8 cellular contexts compared by ENCODE assay signal in genomic region chr11:27718853-27719574, GRCh38. TPM values are rescaled to one million over a fixed set of nuclear protein-coding genes. Genes with fewer than 3 reads are reported as not detected.
DNase-seq lines count a peak whose midpoint lies in the region; ATAC-seq and TF ChIP-seq lines count a peak whose summit lies in the region.

No MANE protein-coding gene starts in this region.

- H3K4me3 ChIP-seq in H7 (ENCODE audit: insufficient read depth, low read depth, low read length) = peak overlapping the region; percentile 73
- peak overlapping the region; percentile 77 to 90 for H3K4me3 ChIP-seq in SK-N-SH (ENCODE audit: low read depth in 2 of 2, low read length in 1 of 2)
- peak overlapping the region; percentile 37 for H3K4me3 ChIP-seq in cardiac muscle cell
- H3K4me3 ChIP-seq in skeletal muscle cell (ENCODE audit: low read depth, low read length) = peak overlapping the region; percentile 78

- no peak overlapping the region for H3K27ac Mint-ChIP-seq in natural killer cell treated with Interleukin-12 subunit alpha and Interleukin-12 subunit beta and Interleukin-15 and Interleukin-18, amount 100 ng/mL, for 72 hours

- peaks cover 23% of the 10 kb centered on the region for H3K36me3 Mint-ChIP-seq in natural killer cell treated with Interleukin-12 subunit alpha and Interleukin-12 subunit beta and Interleukin-15 and Interleukin-18, amount 100 ng/mL, for 72 hours

- peaks cover 33 to 48% of the 10 kb centered on the region in 2 donors for H3K27me3 Mint-ChIP-seq in natural killer cell treated with Interleukin-12 subunit alpha and Interleukin-12 subunit beta and Interleukin-15 and Interleukin-18, amount 100 ng/mL, for 72 hours

- TF ChIP-seq EP300 in SK-N-SH (IDR thresholded peaks at IDR 0.05; ENCODE audit: borderline replicate concordance in 1 of 2, low read depth in 1 of 2, low read length in 1 of 2) = no peak

- H3K9me3 ChIP-seq in SK-N-SH (no peaks in the 10 kb centered on the region), cardiac muscle cell (ENCODE audit: low read depth) (no peaks in the 10 kb centered on the region)

- no peaks in the 10 kb centered on the region for H3K79me2 ChIP-seq in SK-N-SH (ENCODE audit: insufficient read depth)

- H3K36me3 ChIP-seq in H7 (replicated peaks; ENCODE audit: control insufficient read depth, insufficient read depth, low read length) (no peaks in the 10 kb centered on the region), SK-N-SH (replicated peaks in 1 of 2; ENCODE audit: control insufficient read depth in 1 of 2, insufficient read depth in 2 of 2, low read length in 1 of 2) (no peaks in the 10 kb centered on the region), cardiac muscle cell (no peaks in the 10 kb centered on the region)

- H3K4me1 Mint-ChIP-seq in natural killer cell treated with Interleukin-12 subunit alpha and Interleukin-12 subunit beta and Interleukin-15 and Interleukin-18, amount 100 ng/mL, for 72 hours (ENCODE audit: low read depth in 2 of 2) = peaks cover 0 to 4% of the 10 kb centered on the region in 2 donors

- H2AFZ ChIP-seq in SK-N-SH (ENCODE audit: low read depth) = peak overlapping the region; percentile 94

- no peak for TF ChIP-seq RAD21 in SK-N-SH (IDR thresholded peaks at IDR 0.05; ENCODE audit: low read length)

- no peak overlapping the region for H3K4me3 Mint-ChIP-seq in natural killer cell treated with Interleukin-12 subunit alpha and Interleukin-12 subunit beta and Interleukin-15 and Interleukin-18, amount 100 ng/mL, for 72 hours

- H3F3A ChIP-seq in SK-N-SH (replicated peaks; ENCODE audit: insufficient read depth) = peaks cover 14% of the 10 kb centered on the region

- peaks cover 11% of the 10 kb centered on the region for H3K9me3 Mint-ChIP-seq in natural killer cell treated with Interleukin-12 subunit alpha and Interleukin-12 subunit beta and Interleukin-15 and Interleukin-18, amount 100 ng/mL, for 72 hours

- POLR2A ChIA-PET in SK-N-SH (lab: Yijun Ruan, JAX) = interaction anchor here (0.6 to 1.5 kb wide), 5 partner anchors 13 to 811 kb away, joined by 3 to 5 read pairs (median 4); partner anchors contain the start of genes KIF18A and METTL15

- H3K27me3 ChIP-seq in H7 (ENCODE audit: control insufficient read depth, insufficient read depth, low read length) (peaks cover 41% of the 10 kb centered on the region), SK-N-SH (ENCODE audit: insufficient read depth) (peaks cover 9% of the 10 kb centered on the region; the same call in 1 of the 2 replicates), cardiac muscle cell (peaks cover 100% of the 10 kb centered on the region)

- no peaks in the 10 kb centered on the region for H3K9me2 ChIP-seq in SK-N-SH

- H3K9ac ChIP-seq in SK-N-SH = peak overlapping the region; percentile 91

- H3K27ac ChIP-seq in SK-N-SH (ENCODE audit: low read depth in 2 of 2, low read length in 1 of 2) (peak overlapping the region; percentile 70 to 93), cardiac muscle cell (no peak overlapping the region)

- ATAC-seq in GM18498 (IDR thresholded peaks at IDR 0.05; ENCODE audit: unreplicated experiment) (no peak), HG03108 (IDR thresholded peaks at IDR 0.05; ENCODE audit: unreplicated experiment) (no peak)
- ATAC-seq in natural killer cell treated with Interleukin-12 subunit alpha and Interleukin-12 subunit beta and Interleukin-15 and Interleukin-18, amount 100 ng/mL, for 72 hours = no peak

- H3K4me1 ChIP-seq in SK-N-SH (ENCODE audit: control insufficient read depth in 1 of 2, insufficient read depth in 2 of 2, low read depth in 1 of 2, low read length in 1 of 2) = peaks cover 5 to 21% of the 10 kb centered on the region in 2 experiments; a peak in 3 of 4 replicates
- peaks cover 4% of the 10 kb centered on the region for H3K4me1 ChIP-seq in cardiac muscle cell (ENCODE audit: low read depth)

- DNase-seq in H7 (peak; percentile 80), SK-N-SH (peak; percentile 79), cardiac muscle cell (ENCODE audit: low read depth in 1 of 2, low spot score in 1 of 2) (peak; percentile 63 to 87), skeletal muscle cell (ENCODE audit: low read depth) (no peak), NOMO-1 treated with dmso at 0.1 percent for 144 hours (lab: John Stamatoyannopoulos, UW; ENCODE audit: unreplicated experiment) (no peak)
- DNase-seq in natural killer cell treated with Interleukin-12 subunit alpha and Interleukin-12 subunit beta and Interleukin-15 and Interleukin-18, amount 100 ng/mL, for 72 hours (ENCODE audit: low spot score) = no peak

- no peaks in the 10 kb centered on the region for H4K20me1 ChIP-seq in SK-N-SH (ENCODE audit: insufficient read depth)

- TF ChIP-seq CTCF in SK-N-SH (IDR thresholded peaks at IDR 0.05) = no peak
- no peak for TF ChIP-seq CTCF in cardiac muscle cell (IDR thresholded peaks at IDR 0.05; ENCODE audit: low read depth, low read length)

- CTCF ChIA-PET in SK-N-SH (lab: Yijun Ruan, JAX) = interaction anchor here (0.6 to 14.0 kb wide), 9 partner anchors 9 to 811 kb away, joined by 3 to 243 read pairs (median 3); partner anchors contain the start of genes BDNF, KIF18A and METTL15

- WGBS in SK-N-SH (ENCODE audit: low lambda C conversion rate) = 1% methylated on average over 28 of the region's 57 CpGs

- peak overlapping the region; percentile 91 for H3K4me2 ChIP-seq in SK-N-SH

TF ChIP-seq in SK-N-SH, 30 proteins besides CTCF, POLR2A, EP300 and RAD21:
- TF ChIP-seq REST (IDR thresholded peaks at IDR 0.05; ENCODE audit: low read depth, low read length) = peak; percentile 93
- no peak for TF ChIP-seq FOXJ3 (CRISPR knock-in tag; IDR thresholded peaks at IDR 0.05)
- TF ChIP-seq PBX3 (IDR thresholded peaks at IDR 0.05) = no peak
- TF ChIP-seq SIN3A (IDR thresholded peaks at IDR 0.05; ENCODE audit: borderline replicate concordance, low read depth, low read length) = peak; percentile 78; the same call in 1 of the 2 replicates
- no peak for TF ChIP-seq USF1 (IDR thresholded peaks at IDR 0.05; ENCODE audit: borderline replicate concordance, low read depth)
- TF ChIP-seq CHD2 (IDR thresholded peaks at IDR 0.05; ENCODE audit: low read length, partially characterized antibody) = peak; percentile 1
TF ChIP-seq in SK-N-SH: peak in this region for 3.

RNA-seq across cellular contexts. Expression of gene BDNF, which starts 18.8 kb away (rescaled TPM):
- total RNA-seq in H7 (2014; rRNA removed; shearing (Covaris generic)) = 2.2 and 2.9 TPM in 2 replicates
- polyA plus RNA-seq in SK-N-SH (2012; rRNA removed) = 21.3 and 24.4 TPM in 2 replicates
- 23.2 and 25.5 TPM in 2 replicates for polyA plus RNA-seq in SK-N-SH (2012; cell fraction: cytosol; rRNA removed)
- polyA plus RNA-seq in SK-N-SH (2012; cell fraction: nucleus; rRNA removed) = 23.9 and 29.7 TPM in 2 replicates
- total RNA-seq in cardiac muscle cell = 0.36 and 0.70 TPM in 2 replicates
- polyA plus RNA-seq in cardiac muscle cell = 0.37 and 0.44 TPM in 2 replicates
- total RNA-seq in natural killer cell treated with Interleukin-12 subunit alpha and Interleukin-12 subunit beta and Interleukin-15 and Interleukin-18, amount 100 ng/mL, for 72 hours = not detected

Comparison
In these comparisons a context has a peak if more than half of its experiments do, and no peak if none do; other contexts are left out.
1. DNase-seq: peak in H7 (single experiment), SK-N-SH (single experiment) and cardiac muscle cell (2 of 2); none in skeletal muscle cell (single experiment), NOMO-1 treated with dmso at 0.1 percent for 144 hours (single experiment) and natural killer cell treated with Interleukin-12 subunit alpha and Interleukin-12 subunit beta and Interleukin-15 and Interleukin-18, amount 100 ng/mL, for 72 hours (single experiment).
2. Peak in every context shown above with its lines, with median percentiles within 50 percentile points of each other: H3K4me3 ChIP-seq.